Comparison of ENCODE assay signal across 8 cellular contexts in genomic region chr16:53090591-53091507, GRCh38. TPM values are rescaled to one million over a fixed set of nuclear protein-coding genes. Genes with fewer than 3 reads are reported as not detected.
DNase-seq lines count a peak whose midpoint lies in the region; ATAC-seq and TF ChIP-seq lines count a peak whose summit lies in the region.

No MANE protein-coding gene starts in this region.

- H3K9me3 ChIP-seq in OCI-LY7 (ENCODE audit: low read length) (no peaks in the 10 kb centered on the region), testis (no peaks in the 10 kb centered on the region)

- DNase-seq in OCI-LY7 (ENCODE audit: low spot score), result peak; percentile 63
- peak; percentile 59 to 87 (median 84) for DNase-seq in dorsolateral prefrontal cortex
- DNase-seq in medulla oblongata (ENCODE audit: extremely low spot score), result peak; percentile 94
- DNase-seq in testis, result peak; percentile 87
- no peak for DNase-seq in activated CD8-positive, alpha-beta memory T cell treated with anti-CD3 and anti-CD28 coated beads, Interleukin-2, amount 50 U/mL, for 48 hours
- DNase-seq in NCI-H2107 treated with DMSO at 0.1 percent for 48 hours (lab: John Stamatoyannopoulos, UW; ENCODE audit: unreplicated experiment), result no peak

- TF ChIP-seq CTCF in OCI-LY7 (conservative IDR thresholded peaks at IDR 0.05; ENCODE audit: low read length) (no peak), dorsolateral prefrontal cortex (IDR thresholded peaks at IDR 0.05 in 54 of 56, conservative IDR thresholded peaks at IDR 0.05 in 2 of 56; ENCODE audit: low read depth in 1 of 56, partially characterized antibody in 56 of 56) (peak in 2 of 56 donors; percentile 11 to 14), testis (IDR thresholded peaks at IDR 0.05) (no peak)

- ATAC-seq in GM18858 (IDR thresholded peaks at IDR 0.05; ENCODE audit: unreplicated experiment), result peak; percentile 38
- peak; percentile 62 for ATAC-seq in HG02678 (IDR thresholded peaks at IDR 0.05; ENCODE audit: unreplicated experiment)

- H3K79me2 ChIP-seq in OCI-LY7 (ENCODE audit: insufficient read depth, low read depth, low read length), result peaks cover 49% of the 10 kb centered on the region

- no peaks in the 10 kb centered on the region for H4K20me1 ChIP-seq in OCI-LY7 (ENCODE audit: insufficient read depth, low read length)

- peak overlapping the region; percentile 44 for H3K4me3 ChIP-seq in OCI-LY7 (ENCODE audit: low read depth, low read length, poor library complexity, severe bottlenecking)
- peak overlapping the region in 53 of 59 donors; percentile 1 to 59 (median 30) for H3K4me3 ChIP-seq in dorsolateral prefrontal cortex
- no peak overlapping the region for H3K4me3 ChIP-seq in testis

- H2AFZ ChIP-seq in OCI-LY7 (ENCODE audit: low read length), result peak overlapping the region; percentile 23; the same call in 1 of the 2 replicates

- no peaks in the 10 kb centered on the region for H3K27me3 ChIP-seq in dorsolateral prefrontal cortex
- no peaks in the 10 kb centered on the region for H3K27me3 ChIP-seq in testis

- H3K9me2 ChIP-seq in OCI-LY7 (ENCODE audit: insufficient read depth, low read length), result no peaks in the 10 kb centered on the region

- BruUV-seq in OCI-LY7 (replicated peaks; lab: Mats Ljungman, UMichigan), result no TSS peak

- WGBS in testis, 2 donors, result 22 to 25% methylated on average over 9 to 13 of the region's 13 CpGs

- TF ChIP-seq POLR2A in testis (IDR thresholded peaks at IDR 0.05), result no peak

- CTCF ChIA-PET in OCI-LY7 (lab: Charles Lee; ENCODE audit: unreplicated experiment), result interaction anchor here (0.8 kb wide), 1 partner anchor 31 kb away, joined by 3 read pairs; no protein-coding TSS in a partner anchor

- H3K27ac ChIP-seq in OCI-LY7 (ENCODE audit: low read depth, low read length, poor library complexity, severe bottlenecking) (peak overlapping the region; percentile 52), dorsolateral prefrontal cortex (peak overlapping the region; percentile 43 to 94 (median 86)), testis (peak overlapping the region in 1 of 2 donors; percentile 69)

- POLR2A ChIA-PET in OCI-LY7 (lab: Charles Lee), result interaction anchor here (0.5 to 1.9 kb wide), 5 partner anchors 8 to 41 kb away, joined by 3 to 6 read pairs (median 4); no protein-coding TSS in a partner anchor

- H3K4me2 ChIP-seq in OCI-LY7 (ENCODE audit: low read length), result peak overlapping the region; percentile 72

- peaks cover 18% of the 10 kb centered on the region for H3K36me3 ChIP-seq in OCI-LY7 (ENCODE audit: insufficient read depth, low read length)
- no peaks in the 10 kb centered on the region for H3K36me3 ChIP-seq in testis (ENCODE audit: low read depth, missing control alignments)

- intact Hi-C loops in OCI-LY7 (cut with micrococcal nuclease; ENCODE audit: unreplicated experiment) (no loop called here), dorsolateral prefrontal cortex (cut with DNase I) (loop anchor here (1.0 to 5.0 kb wide), 3 partner anchors 8 to 39 kb away; no protein-coding TSS in a partner anchor), testis (cut with DNase I; ENCODE audit: low total_unique reads) (loop anchor here (5.0 kb wide), 1 partner anchor 41 kb away; no protein-coding TSS in a partner anchor)

- H3K4me1 ChIP-seq in OCI-LY7 (ENCODE audit: insufficient read depth, low read length, poor library complexity, severe bottlenecking) (peaks cover 75% of the 10 kb centered on the region), testis (peaks cover 33% of the 10 kb centered on the region)

RNA-seq across cellular contexts. Expression of gene CHD9, which starts 36.1 kb away (rescaled TPM):
- total RNA-seq in OCI-LY7 (2014; rRNA removed; shearing (Covaris generic)), result 52.6 and 56.5 TPM in 2 replicates
- total RNA-seq in OCI-LY7 (2022) (85.9 and 98.7 TPM in 2 replicates), dorsolateral prefrontal cortex (100 to 1,000 TPM; 104 to 179 (median 138) TPM), testis (10 to 100 TPM; 57.5 to 67.3 TPM)
- polyA plus RNA-seq in testis (ENCODE audit: insufficient read depth, low read depth, low replicate concordance), result 10.4 TPM

RNA-seq across cellular contexts. Expression of gene CHD9NB, which starts 38.2 kb away (rescaled TPM):
- total RNA-seq in OCI-LY7 (2014; rRNA removed; shearing (Covaris generic)), result 0.10 TPM in 1 of 2 replicates, not detected in the other
- total RNA-seq in OCI-LY7 (2022) (not detected in 2 replicates), dorsolateral prefrontal cortex (1 to 10 TPM in 6 of 120 experiments, under 1 TPM in 41, not detected in 73; 0.26 to 2.4 (median 0.57) TPM), testis (under 1 TPM in 1 of 2 donors, not detected in 1; 0.79 TPM)
- 3.0 TPM for polyA plus RNA-seq in testis (ENCODE audit: insufficient read depth, low read depth, low replicate concordance)

Comparison
In these comparisons a context has a peak if more than half of its experiments do, and no peak if none do; other contexts are left out.
1. DNase-seq: peak in OCI-LY7 (single experiment), dorsolateral prefrontal cortex (10 of 10), medulla oblongata (single experiment) and testis (single experiment); none in activated CD8-positive, alpha-beta memory T cell treated with anti-CD3 and anti-CD28 coated beads, Interleukin-2, amount 50 U/mL, for 48 hours (single experiment) and NCI-H2107 treated with DMSO at 0.1 percent for 48 hours (single experiment).
2. H3K4me3 ChIP-seq: peak in OCI-LY7 (single experiment) and dorsolateral prefrontal cortex (53 of 59); none in testis (0 of 2).